In the genomic region with DNA sequence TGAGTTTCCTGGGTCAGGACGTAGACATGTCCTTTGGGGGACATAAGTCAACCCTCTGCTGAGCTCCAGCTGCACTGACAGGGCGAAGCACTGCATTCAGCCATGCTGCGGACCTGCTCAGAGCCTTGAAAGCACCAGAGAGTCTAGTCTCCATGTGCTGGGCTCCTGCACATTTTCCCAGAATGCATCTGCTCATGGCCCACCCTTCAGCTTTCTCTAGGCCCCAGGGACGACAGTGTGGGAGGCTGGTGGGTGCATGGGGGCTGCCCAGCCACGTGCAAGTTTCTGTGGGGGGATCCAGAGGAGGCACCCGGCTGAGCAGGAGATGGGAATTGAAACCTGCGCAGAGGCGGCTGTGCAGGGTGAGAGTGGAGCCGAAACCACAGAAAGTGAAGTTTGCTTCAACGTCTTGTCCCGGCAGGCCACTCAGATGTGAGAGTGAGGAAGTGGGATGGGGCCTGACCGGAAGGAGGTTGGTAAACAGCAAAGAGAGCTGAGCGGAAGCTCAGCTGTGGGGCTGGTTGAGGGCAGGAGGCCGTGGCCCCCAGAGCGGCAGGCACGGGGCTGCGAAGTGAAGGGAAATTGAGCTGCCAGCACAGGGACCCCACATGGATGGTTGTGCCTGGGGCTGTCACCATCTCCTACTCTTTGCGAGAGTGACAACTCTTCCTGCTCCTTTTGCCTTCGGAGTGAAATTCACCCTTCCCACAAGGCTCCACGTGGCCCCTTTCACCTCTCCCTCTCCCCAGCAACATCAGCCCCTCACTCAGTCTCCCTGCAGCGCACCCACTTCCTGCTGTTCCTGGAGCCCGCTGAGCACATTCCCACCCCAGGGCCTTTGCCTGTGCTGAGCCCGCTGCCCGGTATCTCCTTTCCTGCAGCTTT, we compare ENCODE assay signal across 8 cellular contexts. TPM values are rescaled to one million over a fixed set of nuclear protein-coding genes. Genes with fewer than 3 reads are reported as not detected.
DNase-seq lines count a peak whose midpoint lies in the region; ATAC-seq, FAIRE-seq and TF ChIP-seq lines count a peak whose summit lies in the region.

No MANE protein-coding gene starts in this region.

- CTCF ChIA-PET in activated naive CD4-positive, alpha-beta T cell treated with anti-CD3 and anti-CD28 coated beads for 36 hours (lab: Charles Lee) = interaction anchor here (1.0 to 2.3 kb wide), 4 partner anchors 11 to 58 kb away, joined by 3 to 10 read pairs (median 4); no protein-coding TSS in a partner anchor
- CTCF ChIA-PET in naive thymus-derived CD4-positive, alpha-beta T cell (lab: Charles Lee) = interaction anchor here (1.0 to 2.5 kb wide), 3 partner anchors 12 to 31 kb away, joined by 3 to 12 read pairs (median 4); partner anchors contain the start of gene PGLS

- H3K4me3 ChIP-seq in naive thymus-derived CD4-positive, alpha-beta T cell (ENCODE audit: low read length) = peak overlapping the region; percentile 21
- H3K4me3 ChIP-seq in coronary artery = no peak overlapping the region
- H3K4me3 ChIP-seq in uterus = no peak overlapping the region

- no peaks in the 10 kb centered on the region for H3K36me3 ChIP-seq in naive thymus-derived CD4-positive, alpha-beta T cell (ENCODE audit: control insufficient read depth in 2 of 3, insufficient read depth in 3 of 3, low read length in 3 of 3)
- H3K36me3 ChIP-seq in uterus = no peaks in the 10 kb centered on the region

- ATAC-seq in GM18511 (IDR thresholded peaks at IDR 0.05; ENCODE audit: unreplicated experiment) (peak; percentile 85), HG02588 (IDR thresholded peaks at IDR 0.05; ENCODE audit: unreplicated experiment) (peak; percentile 75)
- peak; percentile 86 for ATAC-seq in naive thymus-derived CD4-positive, alpha-beta T cell

- H3K36me3 Mint-ChIP-seq in activated naive CD4-positive, alpha-beta T cell treated with anti-CD3 and anti-CD28 coated beads for 36 hours (ENCODE audit: low read depth) = peaks cover 3% of the 10 kb centered on the region
- H3K36me3 Mint-ChIP-seq in naive thymus-derived CD4-positive, alpha-beta T cell = peaks cover 0 to 14% (median 4%) of the 10 kb centered on the region in 5 donors

- intact Hi-C loops in activated naive CD4-positive, alpha-beta T cell treated with anti-CD3 and anti-CD28 coated beads for 36 hours (cut with micrococcal nuclease) = loop anchor here (1.0 kb wide), 1 partner anchor 12 kb away; the partner anchor contains the start of gene PGLS
- intact Hi-C loops in naive thymus-derived CD4-positive, alpha-beta T cell (cut with micrococcal nuclease) = loop anchor here in 1 of 2 donors (1.0 kb wide), 1 partner anchor 11 kb away; no protein-coding TSS in a partner anchor
- intact Hi-C loops in uterus (cut with DNase I; ENCODE audit: low total_unique reads) = no loop called here

- TF ChIP-seq CTCF in coronary artery (IDR thresholded peaks at IDR 0.05) (no peak), uterus (IDR thresholded peaks at IDR 0.05) (no peak)

- H3K4me1 Mint-ChIP-seq in activated naive CD4-positive, alpha-beta T cell treated with anti-CD3 and anti-CD28 coated beads for 36 hours (ENCODE audit: low read depth) = peaks cover 15% of the 10 kb centered on the region
- peaks cover 16 to 32% (median 26%) of the 10 kb centered on the region in 7 donors for H3K4me1 Mint-ChIP-seq in naive thymus-derived CD4-positive, alpha-beta T cell

- H3K9me3 Mint-ChIP-seq in activated naive CD4-positive, alpha-beta T cell treated with anti-CD3 and anti-CD28 coated beads for 36 hours = no peaks in the 10 kb centered on the region
- peaks cover 0 to 4% (median 0%) of the 10 kb centered on the region in 11 donors for H3K9me3 Mint-ChIP-seq in naive thymus-derived CD4-positive, alpha-beta T cell

- TF ChIP-seq POLR2A in uterus (IDR thresholded peaks at IDR 0.05) = no peak
- no peak for TF ChIP-seq POLR2A in H54 (IDR thresholded peaks at IDR 0.05; ENCODE audit: low read depth, low read length)

- no peaks in the 10 kb centered on the region for H3K27me3 Mint-ChIP-seq in activated naive CD4-positive, alpha-beta T cell treated with anti-CD3 and anti-CD28 coated beads for 36 hours (ENCODE audit: low read depth)
- H3K27me3 Mint-ChIP-seq in naive thymus-derived CD4-positive, alpha-beta T cell = no peaks in the 10 kb centered on the region

- H3K27ac Mint-ChIP-seq in activated naive CD4-positive, alpha-beta T cell treated with anti-CD3 and anti-CD28 coated beads for 36 hours = peak overlapping the region; percentile 85
- H3K27ac Mint-ChIP-seq in naive thymus-derived CD4-positive, alpha-beta T cell = peak overlapping the region; percentile 87 to 98 (median 93)

- POLR2A ChIA-PET in naive thymus-derived CD4-positive, alpha-beta T cell (lab: Charles Lee) = interaction anchor here (0.6 to 2.9 kb wide), 8 partner anchors 9 to 123 kb away, joined by 3 to 29 read pairs (median 5); partner anchors contain the start of gene PGLS

- no peaks in the 10 kb centered on the region for H3K27me3 ChIP-seq in naive thymus-derived CD4-positive, alpha-beta T cell (ENCODE audit: control insufficient read depth in 2 of 2, insufficient read depth in 2 of 2, low read length in 2 of 2)
- H3K27me3 ChIP-seq in uterus = no peaks in the 10 kb centered on the region

- peak overlapping the region; percentile 64 for H3K27ac ChIP-seq in naive thymus-derived CD4-positive, alpha-beta T cell (ENCODE audit: low read depth, low read length)
- peak overlapping the region in 1 of 2 donors; percentile 66 for H3K27ac ChIP-seq in coronary artery
- H3K27ac ChIP-seq in uterus = no peak overlapping the region

- FAIRE-seq in H54 (lab: Jason Lieb, UNC) = no peak

- H3K4me1 ChIP-seq in naive thymus-derived CD4-positive, alpha-beta T cell (ENCODE audit: control insufficient read depth in 2 of 2, insufficient read depth in 2 of 2, low read length in 2 of 2) = peaks cover 10 to 23% of the 10 kb centered on the region in 2 donors
- H3K4me1 ChIP-seq in uterus = no peaks in the 10 kb centered on the region

- no peak overlapping the region for H3K4me3 Mint-ChIP-seq in activated naive CD4-positive, alpha-beta T cell treated with anti-CD3 and anti-CD28 coated beads for 36 hours
- H3K4me3 Mint-ChIP-seq in naive thymus-derived CD4-positive, alpha-beta T cell = peak overlapping the region; percentile 74 to 86 (median 80)

- no peaks in the 10 kb centered on the region for H3K9me3 ChIP-seq in naive thymus-derived CD4-positive, alpha-beta T cell (ENCODE audit: control insufficient read depth in 2 of 3, low read length in 3 of 3)
- H3K9me3 ChIP-seq in uterus = peaks cover 0 to 2% of the 10 kb centered on the region in 2 donors

- peak; percentile 97 for DNase-seq in NOMO-1 treated with DMSO at 0.1 percent for 48 hours (lab: John Stamatoyannopoulos, UW; ENCODE audit: unreplicated experiment)
- peak; percentile 83 for DNase-seq in activated naive CD4-positive, alpha-beta T cell treated with anti-CD3 and anti-CD28 coated beads for 36 hours
- DNase-seq in naive thymus-derived CD4-positive, alpha-beta T cell = peak in 7 of 9 donors; percentile 26 to 51 (median 45)
- DNase-seq in coronary artery (ENCODE audit: low spot score) = no peak
- DNase-seq in uterus = no peak
- DNase-seq in H54 (ENCODE audit: insufficient read length, low spot score) = no peak

RNA-seq across cellular contexts. Expression of gene PGLS, which starts 11.8 kb away (rescaled TPM):
- 10 to 100 TPM; 54.5 to 58.0 TPM for total RNA-seq in activated naive CD4-positive, alpha-beta T cell treated with anti-CD3 and anti-CD28 coated beads for 36 hours
- total RNA-seq in naive thymus-derived CD4-positive, alpha-beta T cell = 10 to 100 TPM; 53.3 to 83.3 (median 74.1) TPM
- 10 to 100 TPM; 67.0 to 77.1 TPM for polyA plus RNA-seq in naive thymus-derived CD4-positive, alpha-beta T cell
- total RNA-seq in uterus = 10 to 100 TPM; 16.9 to 41.0 (median 34.1) TPM

RNA-seq across cellular contexts. Expression of gene COLGALT1, which starts 32.2 kb away (rescaled TPM):
- 10 to 100 TPM; 36.8 to 37.3 TPM for total RNA-seq in activated naive CD4-positive, alpha-beta T cell treated with anti-CD3 and anti-CD28 coated beads for 36 hours
- total RNA-seq in naive thymus-derived CD4-positive, alpha-beta T cell = 10 to 100 TPM; 50.1 to 70.6 (median 61.3) TPM
- 10 to 100 TPM; 13.2 to 23.8 TPM for polyA plus RNA-seq in naive thymus-derived CD4-positive, alpha-beta T cell
- total RNA-seq in uterus = 10 to 100 TPM; 24.6 to 56.6 (median 52.0) TPM

RNA-seq across cellular contexts. Expression of gene SLC27A1, which starts 52.9 kb away (rescaled TPM):
- total RNA-seq in activated naive CD4-positive, alpha-beta T cell treated with anti-CD3 and anti-CD28 coated beads for 36 hours = 1 to 10 TPM; 1.2 to 1.7 TPM
- 10 to 100 TPM in 4 of 5 experiments, 1 to 10 TPM in 1; 3.1 to 15.1 (median 11.0) TPM for total RNA-seq in naive thymus-derived CD4-positive, alpha-beta T cell
- polyA plus RNA-seq in naive thymus-derived CD4-positive, alpha-beta T cell = 1 to 10 TPM; 5.0 to 8.2 TPM
- total RNA-seq in uterus = 10 to 100 TPM in 3 of 4 donors, 1 to 10 TPM in 1; 7.1 to 36.5 (median 26.9) TPM

Comparison
In these comparisons a context has a peak if more than half of its experiments do, and no peak if none do; other contexts are left out.
1. DNase-seq: peak in NOMO-1 treated with DMSO at 0.1 percent for 48 hours (single experiment), activated naive CD4-positive, alpha-beta T cell treated with anti-CD3 and anti-CD28 coated beads for 36 hours (single experiment) and naive thymus-derived CD4-positive, alpha-beta T cell (7 of 9); none in coronary artery (single experiment), uterus (0 of 2) and H54 (single experiment).
2. Peak in every context shown above with its lines, with median percentiles within 50 percentile points of each other: ATAC-seq.